In the genomic region with DNA sequence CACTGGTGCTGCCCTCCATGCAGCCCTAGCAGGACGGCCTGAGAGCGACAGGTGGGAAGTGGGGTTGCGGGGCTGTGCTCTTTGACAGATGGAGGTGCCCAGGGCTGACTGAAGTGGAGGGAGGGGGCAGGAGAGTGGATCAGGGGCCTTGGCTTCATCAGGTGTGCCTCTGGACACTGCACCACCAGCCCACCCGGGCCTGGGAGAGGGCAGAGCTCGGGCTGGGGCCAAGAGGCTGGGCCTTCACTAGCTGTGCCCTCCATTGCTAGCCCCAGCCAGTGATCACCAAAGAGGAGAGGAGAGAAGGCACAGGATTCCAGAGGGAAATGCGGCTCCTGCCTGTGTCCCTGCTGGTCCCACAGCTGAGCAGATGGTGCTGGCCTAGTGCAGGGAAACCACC, we compare ENCODE assay signal across 10 cellular contexts. TPM values are rescaled to one million over a fixed set of nuclear protein-coding genes. Genes with fewer than 3 reads are reported as not detected.
"Had no signal": no experiment of that assay in that cellular context is flagged by ENCODE, and none has a peak within 500 bp of the region (broad histone marks: within the 10 kb centered on the region; RNA-seq: fewer than 3 reads in every experiment).

No MANE protein-coding gene starts in this region.

RNA-seq across cellular contexts. Expression of gene CFC1, which starts 2.6 kb away (rescaled TPM):
- total RNA-seq: activated CD4-positive, alpha-beta memory T cell treated with anti-CD3 and anti-CD28 coated beads, Interleukin-2, amount 10 ng/mL, durations not matched to agents 7 days and 5 days; activated CD8-positive, alpha-beta memory T cell treated with anti-CD3 and anti-CD28 coated beads, Interleukin-2, amount 10 ng/mL, durations not matched to agents 7 days and 5 days; activated naive CD8-positive, alpha-beta T cell treated with anti-CD3 and anti-CD28 coated beads, Interleukin-2, amount 10 ng/mL, durations not matched to agents 7 days and 5 days; activated T-cell treated with anti-CD3 and anti-CD28 coated beads, Interleukin-2, amount 50 U/mL, for 72 hours; activated T-helper 17 cell treated with anti-CD3 and anti-CD28 coated beads, Interleukin-2, amount 50 U/mL, for 72 hours; astrocyte; breast epithelium; Right ventricle myocardium superior had no signal
- polyA plus RNA-seq: IgD-negative memory B cell had no signal

RNA-seq across cellular contexts. Expression of gene POTEJ, which starts 14.5 kb away (rescaled TPM):
- total RNA-seq: activated CD4-positive, alpha-beta memory T cell treated with anti-CD3 and anti-CD28 coated beads, Interleukin-2, amount 10 ng/mL, durations not matched to agents 7 days and 5 days; activated CD8-positive, alpha-beta memory T cell treated with anti-CD3 and anti-CD28 coated beads, Interleukin-2, amount 10 ng/mL, durations not matched to agents 7 days and 5 days; activated naive CD8-positive, alpha-beta T cell treated with anti-CD3 and anti-CD28 coated beads, Interleukin-2, amount 10 ng/mL, durations not matched to agents 7 days and 5 days; activated T-cell treated with anti-CD3 and anti-CD28 coated beads, Interleukin-2, amount 50 U/mL, for 72 hours; activated T-helper 17 cell treated with anti-CD3 and anti-CD28 coated beads, Interleukin-2, amount 50 U/mL, for 72 hours; astrocyte; breast epithelium; Right ventricle myocardium superior had no signal
- polyA plus RNA-seq: adipose tissue, IgD-negative memory B cell had no signal
